ENCODE assay signal across 1 cellular context in genomic region chr20:3223937-3224680, GRCh38.
TF ChIP-seq lines count a peak whose summit lies in the region.

No MANE protein-coding gene starts in this region.

TF ChIP-seq in GM23338, 12 proteins besides CTCF, POLR2A, EP300 and RAD21:
- TF ChIP-seq CREB1 (CRISPR knock-in tag; IDR thresholded peaks at IDR 0.05; ENCODE audit: low read depth), result no peak
- TF ChIP-seq ETS1 (IDR thresholded peaks at IDR 0.05), result no peak
- TF ChIP-seq NANOG (IDR thresholded peaks at IDR 0.05; ENCODE audit: borderline replicate concordance), result no peak
- TF ChIP-seq ZNF114 (CRISPR knock-in tag; IDR thresholded peaks at IDR 0.05), result no peak
- TF ChIP-seq EZH2phosphoT487 (IDR thresholded peaks at IDR 0.05; ENCODE audit: unreplicated experiment), result no peak
- no peak for TF ChIP-seq POLR2AphosphoS5 (IDR thresholded peaks at IDR 0.05; ENCODE audit: low read depth)
- TF ChIP-seq ZNF331 (CRISPR knock-in tag; IDR thresholded peaks at IDR 0.05; ENCODE audit: low read depth), result no peak
